ENCODE assay signal across 8 cellular contexts in genomic region chr14:95507701-95508103, GRCh38. TPM values are rescaled to one million over a fixed set of nuclear protein-coding genes. Genes with fewer than 3 reads are reported as not detected.
DNase-seq lines count a peak whose midpoint lies in the region; ATAC-seq and TF ChIP-seq lines count a peak whose summit lies in the region.

No MANE protein-coding gene starts in this region.

- CTCF ChIA-PET in HEK293T (lab: Yijun Ruan, JAX): no interaction called here

- H2BK120ac ChIP-seq in mesenchymal stem cell (ENCODE audit: low read depth, low read length): peak overlapping the region; percentile 54

- H3K36me3 ChIP-seq in mesenchymal stem cell (ENCODE audit: control insufficient read depth in 1 of 2, insufficient read depth in 2 of 2, low read depth in 1 of 2, low read length in 2 of 2): peaks cover 6 to 35% of the 10 kb centered on the region in 2 experiments

- H3K14ac ChIP-seq in mesenchymal stem cell (ENCODE audit: low read length in 2 of 2): no peak overlapping the region

- H3K4me1 ChIP-seq in mesenchymal stem cell (ENCODE audit: control insufficient read depth, insufficient read depth, low read depth, low read length): peaks cover 16% of the 10 kb centered on the region

- H3K23ac ChIP-seq in mesenchymal stem cell (ENCODE audit: low read length in 2 of 2): no peak overlapping the region

- no peak overlapping the region for H3K4me2 ChIP-seq in mesenchymal stem cell (ENCODE audit: low read length, poor library complexity, severe bottlenecking)

- ATAC-seq in HG03439 (IDR thresholded peaks at IDR 0.05; ENCODE audit: unreplicated experiment) (no peak), GM18861 (IDR thresholded peaks at IDR 0.05; ENCODE audit: unreplicated experiment) (no peak)

- H4K8ac ChIP-seq in mesenchymal stem cell (ENCODE audit: low read length): peak overlapping the region; percentile 70

- WGBS in mesenchymal stem cell: 39% methylated on average over 2 of the region's 3 CpGs

- H3K4ac ChIP-seq in mesenchymal stem cell (ENCODE audit: low read depth in 1 of 2, low read length in 2 of 2): peak overlapping the region in 1 of 2 experiments; percentile 38

- POLR2A ChIA-PET in HEK293T (lab: Yijun Ruan, JAX): no interaction called here

- H2AFZ ChIP-seq in mesenchymal stem cell (ENCODE audit: low read depth, low read length): no peak overlapping the region

- DNase-seq in COLO829 (ENCODE audit: low spot score) (peak; percentile 68), HPDE6-E6E7 (ENCODE audit: extremely low spot score) (peak; percentile 81), astrocyte of the hippocampus (ENCODE audit: low read depth, low spot score) (peak; percentile 93), mesenchymal stem cell (peak; percentile 89), HEK293T (ENCODE audit: extremely low spot score) (no peak), iPS-NIHi11 (ENCODE audit: low spot score) (no peak)

- no peak overlapping the region for H2BK5ac ChIP-seq in mesenchymal stem cell (ENCODE audit: low read depth, low read length, poor library complexity, severe bottlenecking)

- peak overlapping the region in 1 of 2 experiments; percentile 42 for H3K4me3 ChIP-seq in mesenchymal stem cell (ENCODE audit: insufficient read depth in 1 of 2, low read depth in 1 of 2, low read length in 2 of 2)

- H3K27ac ChIP-seq in mesenchymal stem cell (ENCODE audit: low read length, poor library complexity, severe bottlenecking): no peak overlapping the region

- peak overlapping the region; percentile 60 to 79 for H3K18ac ChIP-seq in mesenchymal stem cell (ENCODE audit: low read depth in 1 of 2, low read length in 2 of 2)

- peak overlapping the region; percentile 50 for H2BK15ac ChIP-seq in mesenchymal stem cell (ENCODE audit: low read depth, poor library complexity, severe bottlenecking)

- H2BK12ac ChIP-seq in mesenchymal stem cell (ENCODE audit: low read length in 2 of 2): peak overlapping the region in 1 of 2 experiments; percentile 76

- H3K9me3 ChIP-seq in mesenchymal stem cell (ENCODE audit: control insufficient read depth, low read length): no peaks in the 10 kb centered on the region

- H4K91ac ChIP-seq in mesenchymal stem cell (ENCODE audit: low read length): peak overlapping the region; percentile 35

- peak overlapping the region; percentile 55 for H3K9ac ChIP-seq in mesenchymal stem cell (ENCODE audit: low read length)

- no peak overlapping the region for H2AK5ac ChIP-seq in mesenchymal stem cell (ENCODE audit: low read length, severe bottlenecking)

- peaks cover 4% of the 10 kb centered on the region for H3K79me1 ChIP-seq in mesenchymal stem cell (replicated peaks; ENCODE audit: low read length, poor library complexity, severe bottlenecking)

- H3K27me3 ChIP-seq in mesenchymal stem cell (ENCODE audit: control insufficient read depth in 1 of 2, insufficient read depth in 1 of 2, low read length in 2 of 2): no peaks in the 10 kb centered on the region

TF ChIP-seq in HEK293T, 16 proteins besides CTCF, POLR2A, EP300 and RAD21:
- no peak for TF ChIP-seq NFRKB (IDR thresholded peaks at IDR 0.05)
- TF ChIP-seq ELF4 (IDR thresholded peaks at IDR 0.05): no peak
- TF ChIP-seq, protein P1, sequence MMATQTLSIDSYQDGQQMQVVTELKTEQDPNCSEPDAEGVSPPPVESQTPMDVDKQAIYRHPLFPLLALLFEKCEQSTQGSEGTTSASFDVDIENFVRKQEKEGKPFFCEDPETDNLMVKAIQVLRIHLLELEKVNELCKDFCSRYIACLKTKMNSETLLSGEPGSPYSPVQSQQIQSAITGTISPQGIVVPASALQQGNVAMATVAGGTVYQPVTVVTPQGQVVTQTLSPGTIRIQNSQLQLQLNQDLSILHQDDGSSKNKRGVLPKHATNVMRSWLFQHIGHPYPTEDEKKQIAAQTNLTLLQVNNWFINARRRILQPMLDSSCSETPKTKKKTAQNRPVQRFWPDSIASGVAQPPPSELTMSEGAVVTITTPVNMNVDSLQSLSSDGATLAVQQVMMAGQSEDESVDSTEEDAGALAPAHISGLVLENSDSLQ (IDR thresholded peaks at IDR 0.05): no peak
- TF ChIP-seq CTBP1 (IDR thresholded peaks at IDR 0.05; ENCODE audit: borderline replicate concordance): no peak
- TF ChIP-seq ARNT (IDR thresholded peaks at IDR 0.05): no peak
- no peak for TF ChIP-seq FOXA1 (IDR thresholded peaks at IDR 0.05)
- TF ChIP-seq ZNF384 (IDR thresholded peaks at IDR 0.05): no peak
TF ChIP-seq in HEK293T: peak in this region for 0.

RNA-seq across cellular contexts. Expression of gene SYNE3, which starts 8.7 kb away (rescaled TPM):
- 4.1 TPM for polyA plus RNA-seq in mesenchymal stem cell (2013, experiment 1 of 2)
- 3.9 TPM for polyA plus RNA-seq in mesenchymal stem cell (2013, experiment 2 of 2)

RNA-seq across cellular contexts. Expression of gene GLRX5, which starts 27.1 kb away (rescaled TPM):
- 52.4 TPM for polyA plus RNA-seq in mesenchymal stem cell (2013, experiment 1 of 2)
- polyA plus RNA-seq in mesenchymal stem cell (2013, experiment 2 of 2): 54.4 TPM

Comparison
In these comparisons a context has a peak if more than half of its experiments do, and no peak if none do; other contexts are left out.
1. DNase-seq: peak in COLO829 (single experiment), HPDE6-E6E7 (single experiment), astrocyte of the hippocampus (single experiment) and mesenchymal stem cell (single experiment); none in HEK293T (single experiment) and iPS-NIHi11 (single experiment).